In the genomic region with DNA sequence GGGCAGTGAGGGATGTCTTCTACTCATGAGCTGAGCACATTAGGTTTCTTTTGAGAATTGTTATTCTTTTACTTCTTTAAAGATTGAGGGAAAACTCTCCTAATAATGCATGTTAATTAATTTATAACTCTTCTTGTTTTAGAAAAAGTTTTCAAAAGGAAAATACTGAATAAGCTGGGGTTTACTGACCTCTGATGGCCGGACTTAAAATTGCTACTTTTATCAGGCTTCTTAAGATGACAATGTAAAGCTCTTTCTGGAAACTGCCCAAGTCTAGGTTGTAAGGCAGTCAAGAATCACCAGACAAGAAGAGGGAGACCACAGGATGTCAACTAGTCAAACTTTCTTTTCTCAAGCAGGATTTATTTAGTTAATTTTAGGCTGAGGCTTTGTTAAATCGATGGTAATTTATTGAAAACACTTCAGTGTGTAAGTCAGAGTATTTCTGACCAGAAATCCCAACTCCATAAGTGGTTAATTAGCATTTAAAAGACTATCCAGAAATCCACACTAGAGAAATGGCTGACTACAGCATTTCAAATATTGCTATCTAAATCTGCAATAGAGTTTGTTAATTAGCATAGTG, we compare ENCODE assay signal across 8 cellular contexts.
A peak's percentile ranks its signal among the peaks of the same experiment; 100 is the strongest.
DNase-seq lines count a peak whose midpoint lies in the region; ATAC-seq and TF ChIP-seq lines count a peak whose summit lies in the region.

No MANE protein-coding gene starts in this region.

- TF ChIP-seq CTCF in AG04449 (IDR thresholded peaks at IDR 0.05; ENCODE audit: insufficient read depth, low read length, missing control alignments) (peak; percentile 36), kidney epithelial cell (IDR thresholded peaks at IDR 0.05; ENCODE audit: insufficient read depth, low read length, poor library complexity, severe bottlenecking) (peak; percentile 60)
- peak; percentile 60 for TF ChIP-seq CTCF in activated CD8-positive, alpha-beta T cell treated with anti-CD3 and anti-CD28 coated beads for 36 hours (IDR thresholded peaks at IDR 0.05)

- H3K36me3 ChIP-seq in kidney epithelial cell (ENCODE audit: control insufficient read depth, insufficient read depth, low read length): no peaks in the 10 kb centered on the region

- H3K27me3 ChIP-seq in kidney epithelial cell (ENCODE audit: control insufficient read depth, insufficient read depth, low read length): no peaks in the 10 kb centered on the region

- H3K4me3 ChIP-seq in AG04449 (ENCODE audit: low read depth, low read length) (no peak overlapping the region), kidney epithelial cell (ENCODE audit: low read depth, low read length) (no peak overlapping the region)

- CTCF ChIA-PET in AG04449 (lab: Yijun Ruan, JAX): interaction anchor here (0.6 to 9.0 kb wide), 50 partner anchors 9 to 633 kb away, joined by 3 to 281 read pairs (median 5); a partner anchor contains a TSS
- CTCF ChIA-PET in activated CD8-positive, alpha-beta T cell treated with anti-CD3 and anti-CD28 coated beads for 36 hours (lab: Charles Lee): interaction anchor here (0.7 to 2.3 kb wide), 7 partner anchors 17 to 272 kb away, joined by 3 to 8 read pairs (median 4); no protein-coding TSS in a partner anchor

- POLR2A ChIA-PET in AG04449 (lab: Yijun Ruan, JAX): interaction anchor here (0.8 kb wide), 1 partner anchor 135 kb away, joined by 3 read pairs; no protein-coding TSS in a partner anchor
- POLR2A ChIA-PET in activated CD8-positive, alpha-beta T cell treated with anti-CD3 and anti-CD28 coated beads for 36 hours (lab: Charles Lee): no interaction called here

- peak; percentile 56 for DNase-seq in AG04449 (ENCODE audit: low read depth, low spot score)
- peak; percentile 29 for DNase-seq in NCI-H146 treated with DMSO at 0.1 percent for 48 hours (lab: John Stamatoyannopoulos, UW; ENCODE audit: unreplicated experiment)
- DNase-seq in activated CD8-positive, alpha-beta T cell treated with anti-CD3 and anti-CD28 coated beads for 36 hours: peak; percentile 3
- no peak for DNase-seq in kidney epithelial cell (ENCODE audit: low read depth)
- DNase-seq in OCI-M2 (lab: John Stamatoyannopoulos, UW; ENCODE audit: unreplicated experiment): no peak

- no peak overlapping the region for H3K4me3 Mint-ChIP-seq in activated CD8-positive, alpha-beta T cell treated with anti-CD3 and anti-CD28 coated beads for 36 hours

- ATAC-seq in GM18519 (IDR thresholded peaks at IDR 0.05; ENCODE audit: low FRiP score, unreplicated experiment): peak; percentile 77
- no peak for ATAC-seq in activated CD8-positive, alpha-beta T cell treated with anti-CD3 and anti-CD28 coated beads for 36 hours
- ATAC-seq in HG03139 (IDR thresholded peaks at IDR 0.05; ENCODE audit: unreplicated experiment): no peak
- no peak for ATAC-seq in HG02759 (IDR thresholded peaks at IDR 0.05; ENCODE audit: unreplicated experiment)

- H3K27ac Mint-ChIP-seq in activated CD8-positive, alpha-beta T cell treated with anti-CD3 and anti-CD28 coated beads for 36 hours: no peak overlapping the region

- no peaks in the 10 kb centered on the region for H3K36me3 Mint-ChIP-seq in activated CD8-positive, alpha-beta T cell treated with anti-CD3 and anti-CD28 coated beads for 36 hours (ENCODE audit: low read depth)

- H3K27me3 Mint-ChIP-seq in activated CD8-positive, alpha-beta T cell treated with anti-CD3 and anti-CD28 coated beads for 36 hours: no peaks in the 10 kb centered on the region

- intact Hi-C loops in activated CD8-positive, alpha-beta T cell treated with anti-CD3 and anti-CD28 coated beads for 36 hours (cut with micrococcal nuclease): no loop called here

- H3K9me3 Mint-ChIP-seq in activated CD8-positive, alpha-beta T cell treated with anti-CD3 and anti-CD28 coated beads for 36 hours: no peaks in the 10 kb centered on the region

- H3K4me1 Mint-ChIP-seq in activated CD8-positive, alpha-beta T cell treated with anti-CD3 and anti-CD28 coated beads for 36 hours (ENCODE audit: low read depth): no peaks in the 10 kb centered on the region

Comparison
In these comparisons a context has a peak if more than half of its experiments do, and no peak if none do; other contexts are left out.
1. DNase-seq: peak in AG04449 (single experiment), NCI-H146 treated with DMSO at 0.1 percent for 48 hours (single experiment) and activated CD8-positive, alpha-beta T cell treated with anti-CD3 and anti-CD28 coated beads for 36 hours (single experiment); none in kidney epithelial cell (single experiment) and OCI-M2 (single experiment).
2. Peak in every context shown above with its lines, with median percentiles within 50 percentile points of each other: CTCF ChIP-seq.